Comparison of ENCODE assay signal across 8 cellular contexts in the genomic region with DNA sequence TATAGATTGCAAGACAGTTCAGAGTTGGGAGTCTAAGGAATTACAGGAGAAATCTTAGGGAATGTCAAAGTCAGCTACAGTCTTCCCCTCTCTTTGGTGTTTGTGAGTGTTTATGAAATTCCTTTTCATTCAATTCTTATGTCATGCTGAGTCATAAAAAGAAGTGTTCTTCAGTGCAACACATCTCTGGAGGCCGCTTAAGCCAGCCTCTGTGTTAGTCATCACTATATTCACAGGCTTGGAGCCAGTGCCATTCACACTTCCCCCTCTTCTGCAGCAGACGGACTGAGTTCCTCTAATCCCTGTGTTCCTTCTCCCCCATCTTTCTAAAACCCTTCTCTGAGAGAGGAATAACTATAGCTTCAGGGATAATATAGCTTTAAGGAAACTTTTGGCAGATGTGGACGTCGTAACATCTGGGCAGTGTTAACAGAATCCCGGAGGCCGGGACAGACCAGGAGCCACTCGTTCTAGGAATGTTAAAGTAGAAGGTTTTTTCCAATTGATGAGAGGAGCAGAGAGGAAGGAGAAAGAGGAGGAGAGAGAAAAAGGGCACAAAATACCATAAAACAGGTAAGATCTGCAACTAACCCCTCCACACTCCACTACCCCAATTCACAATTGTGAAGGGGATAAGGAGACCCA. TPM values are rescaled to one million over a fixed set of nuclear protein-coding genes. Genes with fewer than 3 reads are reported as not detected.
DNase-seq lines count a peak whose midpoint lies in the region; ATAC-seq and TF ChIP-seq lines count a peak whose summit lies in the region.

A gene with protein sequence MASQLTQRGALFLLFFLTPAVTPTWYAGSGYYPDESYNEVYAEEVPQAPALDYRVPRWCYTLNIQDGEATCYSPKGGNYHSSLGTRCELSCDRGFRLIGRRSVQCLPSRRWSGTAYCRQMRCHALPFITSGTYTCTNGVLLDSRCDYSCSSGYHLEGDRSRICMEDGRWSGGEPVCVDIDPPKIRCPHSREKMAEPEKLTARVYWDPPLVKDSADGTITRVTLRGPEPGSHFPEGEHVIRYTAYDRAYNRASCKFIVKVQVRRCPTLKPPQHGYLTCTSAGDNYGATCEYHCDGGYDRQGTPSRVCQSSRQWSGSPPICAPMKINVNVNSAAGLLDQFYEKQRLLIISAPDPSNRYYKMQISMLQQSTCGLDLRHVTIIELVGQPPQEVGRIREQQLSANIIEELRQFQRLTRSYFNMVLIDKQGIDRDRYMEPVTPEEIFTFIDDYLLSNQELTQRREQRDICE (plus strand): TSS at position 257 of the 645 bp plus-strand sequence. CDS start 2,124 bp downstream, outside the sequence.

- H3K36me3 ChIP-seq in SJCRH30 (no peaks in the 10 kb centered on the region), WERI-Rb-1 (no peaks in the 10 kb centered on the region)

- H3K4me1 Mint-ChIP-seq in activated naive CD8-positive, alpha-beta T cell treated with anti-CD3 and anti-CD28 coated beads for 36 hours, result no peaks in the 10 kb centered on the region

- no peaks in the 10 kb centered on the region for H3K27me3 ChIP-seq in SJCRH30
- no peaks in the 10 kb centered on the region for H3K27me3 ChIP-seq in WERI-Rb-1 (ENCODE audit: insufficient read depth, low read depth, severe bottlenecking)

- no peaks in the 10 kb centered on the region for H3K9me3 Mint-ChIP-seq in activated naive CD8-positive, alpha-beta T cell treated with anti-CD3 and anti-CD28 coated beads for 36 hours

- no peak within 1 kb of the TSS for H3K4me3 Mint-ChIP-seq in activated naive CD8-positive, alpha-beta T cell treated with anti-CD3 and anti-CD28 coated beads for 36 hours

- peaks cover 44% of the 10 kb centered on the region for H3K4me1 ChIP-seq in SJCRH30

- H3K27ac Mint-ChIP-seq in activated naive CD8-positive, alpha-beta T cell treated with anti-CD3 and anti-CD28 coated beads for 36 hours, result no peak within 1 kb of the TSS

- H3K4me3 ChIP-seq in SJCRH30 (no peak within 1 kb of the TSS), WERI-Rb-1 (ENCODE audit: low read depth, low read length) (no peak within 1 kb of the TSS)

- DNase-seq in SJCRH30 (peak; percentile 35 to 48), glomerular endothelial cell (ENCODE audit: extremely low read depth, low read depth, low spot score) (no peak), smooth muscle cell of the brain vasculature (ENCODE audit: low read depth, low spot score) (peak; percentile 52), WERI-Rb-1 (no peak), NCI-H1048 (lab: John Stamatoyannopoulos, UW) (no peak), NCI-H128 (lab: John Stamatoyannopoulos, UW; ENCODE audit: unreplicated experiment) (no peak)
- DNase-seq in activated naive CD8-positive, alpha-beta T cell treated with anti-CD3 and anti-CD28 coated beads for 36 hours, result no peak

- H3K9me3 ChIP-seq in SJCRH30 (replicated peaks) (no peaks in the 10 kb centered on the region), WERI-Rb-1 (ENCODE audit: severe bottlenecking) (no peaks in the 10 kb centered on the region)

- no peak for TF ChIP-seq CTCF in WERI-Rb-1 (IDR thresholded peaks at IDR 0.05; ENCODE audit: low read depth, low read length)

- H3K36me3 Mint-ChIP-seq in activated naive CD8-positive, alpha-beta T cell treated with anti-CD3 and anti-CD28 coated beads for 36 hours, result no peaks in the 10 kb centered on the region

- H3K27me3 Mint-ChIP-seq in activated naive CD8-positive, alpha-beta T cell treated with anti-CD3 and anti-CD28 coated beads for 36 hours, result peaks cover 17% of the 10 kb centered on the region

- ATAC-seq in GM19463 (IDR thresholded peaks at IDR 0.05; ENCODE audit: unreplicated experiment), result peak; percentile 81

- H3K27ac ChIP-seq in SJCRH30, result no peak within 1 kb of the TSS; the same call in 1 of the 2 replicates
- H3K27ac ChIP-seq in WERI-Rb-1, result no peak within 1 kb of the TSS

RNA-seq across cellular contexts. Expression of the gene that starts here (rescaled TPM):
- 0.97 and 1.3 TPM in 2 replicates for total RNA-seq in SJCRH30 (2014; rRNA removed; shearing (Covaris generic))
- total RNA-seq in glomerular endothelial cell, result 55.9 and 61.9 TPM in 2 replicates
- total RNA-seq in activated naive CD8-positive, alpha-beta T cell treated with anti-CD3 and anti-CD28 coated beads for 36 hours, result not detected

Comparison
In these comparisons a context has a peak if more than half of its experiments do, and no peak if none do; other contexts are left out.
1. RNA of the gene that starts here (total RNA-seq): 55.9 to 61.9 TPM in glomerular endothelial cell; 0.97 to 1.3 TPM in SJCRH30 and not detected in activated naive CD8-positive, alpha-beta T cell treated with anti-CD3 and anti-CD28 coated beads for 36 hours; every median in the first group is over 10 times any median in the second.
2. DNase-seq: peak in SJCRH30 (2 of 2) and smooth muscle cell of the brain vasculature (single experiment); none in glomerular endothelial cell (single experiment), WERI-Rb-1 (single experiment), NCI-H1048 (single experiment), NCI-H128 (single experiment) and activated naive CD8-positive, alpha-beta T cell treated with anti-CD3 and anti-CD28 coated beads for 36 hours (single experiment).